In genomic region chr17:19718613-19719364, GRCh38 we compare ENCODE assay signal across 13 cellular contexts. TPM values are rescaled to one million over a fixed set of nuclear protein-coding genes. Genes with fewer than 3 reads are reported as not detected.
DNase-seq lines count a peak whose midpoint lies in the region; ATAC-seq and TF ChIP-seq lines count a peak whose summit lies in the region.
"Had no signal": no experiment of that assay in that cellular context is flagged by ENCODE, and none has a peak within 500 bp of the region (broad histone marks: within the 10 kb centered on the region; RNA-seq: fewer than 3 reads in every experiment).

No MANE protein-coding gene starts in this region.

- CTCF ChIA-PET in GM10248 (lab: Yijun Ruan, JAX) = interaction anchor here (1.3 to 4.5 kb wide), 2 partner anchors 9 to 48 kb away, joined by 4 to 15 read pairs; no protein-coding TSS in a partner anchor
- CTCF ChIA-PET in Calu3 (lab: Charles Lee) = no interaction called here

- BruUV-seq in Calu3 (replicated peaks; lab: Mats Ljungman, UMichigan) = no TSS peak

- ATAC-seq in HG03139 (IDR thresholded peaks at IDR 0.05; ENCODE audit: unreplicated experiment) = no peak
- ATAC-seq in GM18873 (IDR thresholded peaks at IDR 0.05; ENCODE audit: low FRiP score, unreplicated experiment) = no peak
- ATAC-seq in HG03025 (IDR thresholded peaks at IDR 0.05; ENCODE audit: low FRiP score, unreplicated experiment) = no peak

- no peak overlapping the region for H2BK5ac ChIP-seq in neuronal stem cell (ENCODE audit: low read length)

- no peak overlapping the region for H2BK12ac ChIP-seq in neuronal stem cell (ENCODE audit: low read length)

- peaks cover 0 to 20% (median 0%) of the 10 kb centered on the region in 3 experiments for H3K27me3 ChIP-seq in neuronal stem cell (ENCODE audit: control insufficient read depth in 3 of 3, insufficient read depth in 3 of 3, low read depth in 1 of 3, low read length in 3 of 3)

- no peak overlapping the region for H2AFZ ChIP-seq in neuronal stem cell (ENCODE audit: low read length)

- H3K9me3 ChIP-seq in neuronal stem cell (replicated peaks in 1 of 2; ENCODE audit: control insufficient read depth in 2 of 2, insufficient read depth in 1 of 2, low read depth in 1 of 2, low read length in 2 of 2) = no peaks in the 10 kb centered on the region

- H3K4me2 ChIP-seq in neuronal stem cell (ENCODE audit: insufficient read depth, low read length, poor library complexity, severe bottlenecking) = no peak overlapping the region

- peak overlapping the region; percentile 16 for H4K91ac ChIP-seq in neuronal stem cell (ENCODE audit: low read depth, low read length, poor library complexity)

- H2BK120ac ChIP-seq in neuronal stem cell (ENCODE audit: low read depth, low read length) = peak overlapping the region; percentile 26

- H3K27ac ChIP-seq in neuronal stem cell (replicated peaks; ENCODE audit: low read length) = no peak overlapping the region

- H3K4me1 Mint-ChIP-seq in Calu3 (ENCODE audit: low read depth, unreplicated experiment) = peaks cover 25% of the 10 kb centered on the region
- H3K4me1 Mint-ChIP-seq: activated naive CD8-positive, alpha-beta T cell treated with anti-CD3 and anti-CD28 coated beads, Interleukin-2, amount 10 ng/mL, durations not matched to agents 7 days and 5 days had no signal

- H3K9me3 Mint-ChIP-seq in Calu3 (ENCODE audit: low read depth, unreplicated experiment) = no peaks in the 10 kb centered on the region
- H3K9me3 Mint-ChIP-seq: activated naive CD8-positive, alpha-beta T cell treated with anti-CD3 and anti-CD28 coated beads, Interleukin-2, amount 10 ng/mL, durations not matched to agents 7 days and 5 days had no signal

- H3K4me1 ChIP-seq in neuronal stem cell (ENCODE audit: control insufficient read depth in 2 of 2, insufficient read depth in 1 of 2, low read depth in 1 of 2, low read length in 2 of 2) = peaks cover 3 to 33% of the 10 kb centered on the region in 2 donors

- no peak overlapping the region for H3K27ac Mint-ChIP-seq in Calu3 (ENCODE audit: unreplicated experiment)
- H3K27ac Mint-ChIP-seq: activated naive CD8-positive, alpha-beta T cell treated with anti-CD3 and anti-CD28 coated beads, Interleukin-2, amount 10 ng/mL, durations not matched to agents 7 days and 5 days had no signal

- TF ChIP-seq CTCF in GM10248 (IDR thresholded peaks at IDR 0.05; ENCODE audit: control extremely low read depth, extremely low read depth, low read depth, missing control alignments) = peak; percentile 1
- TF ChIP-seq CTCF in LNCaP clone FGC (IDR thresholded peaks at IDR 0.05; ENCODE audit: control insufficient read depth, extremely low read depth, insufficient read depth) = peak; percentile 48
- TF ChIP-seq CTCF in choroid plexus epithelial cell (conservative IDR thresholded peaks at IDR 0.05; ENCODE audit: low read depth, low read length) = peak; percentile 30
- TF ChIP-seq CTCF in Calu3 (IDR thresholded peaks at IDR 0.05; ENCODE audit: unreplicated experiment) = no peak

- POLR2A ChIA-PET in GM10248 (lab: Yijun Ruan, JAX) = no interaction called here

- H3K27me3 Mint-ChIP-seq in Calu3 (ENCODE audit: unreplicated experiment) = no peaks in the 10 kb centered on the region

- H4K8ac ChIP-seq in neuronal stem cell (ENCODE audit: low read depth, low read length) = no peak overlapping the region

- H3K36me3 ChIP-seq in neuronal stem cell (replicated peaks in 1 of 2; ENCODE audit: control insufficient read depth in 2 of 2, insufficient read depth in 2 of 2, low read length in 2 of 2) = no peaks in the 10 kb centered on the region

- no CpG with 5 or more reads among the region's 18 CpGs for WGBS in neuronal stem cell (ENCODE audit: extremely low coverage in 2 of 2, insufficient read length in 2 of 2, insufficient replicate concordance in 1 of 2), 2 donors

- H3K4me3 ChIP-seq in LNCaP clone FGC (ENCODE audit: low read depth, low read length) (no peak overlapping the region), choroid plexus epithelial cell (ENCODE audit: low read depth, low read length) (no peak overlapping the region), neuronal stem cell (ENCODE audit: low read length in 2 of 2) (no peak overlapping the region)

- intact Hi-C loops in Calu3 (cut with micrococcal nuclease; ENCODE audit: unreplicated experiment) = no loop called here

- no peak overlapping the region for H3K4ac ChIP-seq in neuronal stem cell (ENCODE audit: low read length)

- H3K4me3 Mint-ChIP-seq in Calu3 (ENCODE audit: low read depth, unreplicated experiment) = no peak overlapping the region
- H3K4me3 Mint-ChIP-seq: activated naive CD8-positive, alpha-beta T cell treated with anti-CD3 and anti-CD28 coated beads, Interleukin-2, amount 10 ng/mL, durations not matched to agents 7 days and 5 days had no signal

- peak overlapping the region; percentile 25 for H3K23ac ChIP-seq in neuronal stem cell (ENCODE audit: low read depth, low read length, poor library complexity)

- peak overlapping the region; percentile 4 for H2AK5ac ChIP-seq in neuronal stem cell (ENCODE audit: low read depth, low read length)

- peaks cover 3% of the 10 kb centered on the region for H3K79me1 ChIP-seq in neuronal stem cell (ENCODE audit: low read depth, low read length)

- no peak overlapping the region for H3K9ac ChIP-seq in neuronal stem cell (ENCODE audit: low read depth, low read length, poor library complexity)

- no peaks in the 10 kb centered on the region for H3K36me3 Mint-ChIP-seq in Calu3 (ENCODE audit: insufficient read depth, unreplicated experiment)
- H3K36me3 Mint-ChIP-seq: activated naive CD8-positive, alpha-beta T cell treated with anti-CD3 and anti-CD28 coated beads, Interleukin-2, amount 10 ng/mL, durations not matched to agents 7 days and 5 days had no signal

- no peak overlapping the region for H3K14ac ChIP-seq in neuronal stem cell (ENCODE audit: low read length)

- DNase-seq in GM10248 (ENCODE audit: extremely low spot score) = no peak
- no peak for DNase-seq in LNCaP clone FGC (ENCODE audit: low read depth)
- no peak for DNase-seq in choroid plexus epithelial cell (ENCODE audit: low read depth)
- DNase-seq in neuronal stem cell (ENCODE audit: low spot score) = no peak
- DNase-seq in Calu3 = no peak
- DNase-seq: activated naive CD8-positive, alpha-beta T cell treated with anti-CD3 and anti-CD28 coated beads, Interleukin-2, amount 10 ng/mL, durations not matched to agents 7 days and 5 days; DMS79; HCEC 1CT; NCI-H146; stimulated activated naive CD4-positive, alpha-beta T cell had no signal

- H3K18ac ChIP-seq in neuronal stem cell (ENCODE audit: low read length) = peak overlapping the region; percentile 32

- no peak overlapping the region for H2BK15ac ChIP-seq in neuronal stem cell (ENCODE audit: low read length)

RNA-seq across cellular contexts. Expression of gene SLC47A2, which starts 2.4 kb away (rescaled TPM):
- 0.14 TPM for polyA plus RNA-seq in neuronal stem cell (2013, experiment 1 of 2)
- polyA plus RNA-seq in neuronal stem cell (2013, experiment 2 of 2) = 0.12 TPM
- total RNA-seq in Calu3 (2022) = not detected in 2 replicates
- total RNA-seq: activated naive CD8-positive, alpha-beta T cell treated with anti-CD3 and anti-CD28 coated beads, Interleukin-2, amount 10 ng/mL, durations not matched to agents 7 days and 5 days had no signal

RNA-seq across cellular contexts. Expression of gene ALDH3A1, which starts 29.3 kb away (rescaled TPM):
- 0.17 TPM for polyA plus RNA-seq in neuronal stem cell (2013, experiment 1 of 2)
- polyA plus RNA-seq in neuronal stem cell (2013, experiment 2 of 2) = 0.40 TPM
- 0.38 and 0.47 TPM in 2 replicates for total RNA-seq in Calu3 (2022)
- total RNA-seq: activated naive CD8-positive, alpha-beta T cell treated with anti-CD3 and anti-CD28 coated beads, Interleukin-2, amount 10 ng/mL, durations not matched to agents 7 days and 5 days had no signal
